26 cellular contexts compared by ENCODE assay signal in the genomic region with DNA sequence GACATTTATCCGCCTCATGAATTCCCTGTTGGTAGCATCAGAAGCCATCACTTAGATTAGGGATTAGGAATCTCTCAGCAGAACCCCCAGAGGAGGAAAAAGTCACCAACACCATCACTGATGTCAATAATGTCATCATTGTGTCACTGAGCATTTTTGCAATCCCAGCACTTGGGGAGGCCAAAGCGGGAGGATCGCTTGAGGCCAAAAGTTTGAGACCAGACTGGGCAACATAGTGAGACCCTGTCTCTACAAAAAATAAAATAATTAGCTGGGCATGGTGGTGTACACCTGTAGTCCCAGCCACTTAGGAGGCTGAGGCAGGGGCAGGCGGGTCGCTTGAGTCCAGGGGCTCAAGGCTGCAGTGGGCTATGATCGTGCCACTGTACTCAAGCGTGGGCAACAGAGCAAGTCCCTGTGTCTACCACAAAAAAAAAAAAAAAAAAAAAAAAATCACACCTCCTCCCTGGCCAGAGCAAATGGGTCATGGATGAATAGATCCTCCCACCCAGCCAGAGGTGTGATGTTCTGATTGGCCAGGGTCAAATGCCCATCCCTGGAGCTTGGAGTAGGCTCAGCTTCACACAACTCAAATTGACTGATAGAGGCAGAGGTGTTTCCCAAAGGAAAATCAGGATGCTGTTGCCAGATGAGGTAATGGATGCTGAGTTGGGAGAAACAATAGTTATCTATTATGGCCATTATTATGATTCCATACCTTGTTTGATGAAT. TPM values are rescaled to one million over a fixed set of nuclear protein-coding genes. Genes with fewer than 3 reads are reported as not detected.
"Had no signal": no experiment of that assay in that cellular context is flagged by ENCODE, and none has a peak within 500 bp of the region (broad histone marks: within the 10 kb centered on the region; RNA-seq: fewer than 3 reads in every experiment).

No MANE protein-coding gene starts in this region.

- H3K9me3 ChIP-seq: esophagus squamous epithelium, gastroesophageal sphincter, left ventricle myocardium inferior, suprapubic skin, tibial nerve had no signal

- FAIRE-seq: astrocyte, colon, small intestine had no signal

- ATAC-seq: gastroesophageal sphincter; naive thymus-derived CD8-positive, alpha-beta T cell; sciatic nerve; stimulated activated effector memory CD8-positive, alpha-beta T cell treated with anti-CD3 and anti-CD28 coated beads, Interleukin-12 subunit alpha, Interleukin-12 subunit beta, amount 100 ng/mL, for 72 hours had no signal

- H3K9ac ChIP-seq: neural progenitor cell had no signal

- H3K4me1 ChIP-seq: esophagus squamous epithelium, gastroesophageal sphincter, left ventricle myocardium inferior, neural progenitor cell, stomach, suprapubic skin, tibial nerve had no signal

- H3K4me2 ChIP-seq: neural progenitor cell had no signal

- H3K27ac ChIP-seq: esophagus squamous epithelium, gastroesophageal sphincter, left ventricle myocardium inferior, neural progenitor cell, stomach, suprapubic skin, tibial nerve had no signal

- DNase-seq: activated CD4-positive, alpha-beta T cell treated with anti-CD3 and anti-CD28 coated beads, Interleukin-2, amount 50 U/mL, for 4 hours; activated CD8-positive, alpha-beta memory T cell treated with anti-CD3 and anti-CD28 coated beads for 24 hours; activated naive CD4-positive, alpha-beta T cell treated with Interleukin-2 at 50 U/mL for 16 hours; activated naive CD8-positive, alpha-beta T cell treated with anti-CD3 and anti-CD28 coated beads for 36 hours; activated T-cell treated with anti-CD3 and anti-CD28 coated beads, Interleukin-2, amount 50 U/mL, for 48 hours; esophagus squamous epithelium; head of caudate nucleus; left ventricle myocardium inferior; naive thymus-derived CD8-positive, alpha-beta T cell; posterior cingulate gyrus; small intestine; stimulated activated CD4-positive, alpha-beta T cell treated with anti-CD3 and anti-CD28 coated beads, Interleukin-2, amount 100 ng/mL, for 24 hours; stomach; T-helper 9 cell had no signal

- H3K36me3 ChIP-seq: esophagus squamous epithelium, gastroesophageal sphincter, left ventricle myocardium inferior, neural progenitor cell, stomach, suprapubic skin, tibial nerve had no signal

- H3K27me3 ChIP-seq: gastroesophageal sphincter, neural progenitor cell, stomach, suprapubic skin, tibial nerve had no signal

- H3K4me3 ChIP-seq: esophagus squamous epithelium, gastroesophageal sphincter, left ventricle myocardium inferior, neural progenitor cell, stomach, suprapubic skin, tibial nerve had no signal

RNA-seq across cellular contexts. Expression of gene VWA3A, which starts 31.6 kb away (rescaled TPM):
- total RNA-seq: astrocyte, esophagus squamous epithelium, lung microvascular endothelial cell had no signal
- polyA plus RNA-seq: naive thymus-derived CD8-positive, alpha-beta T cell had no signal

RNA-seq across cellular contexts. Expression of gene SDR42E2, which starts 38.4 kb away (rescaled TPM):
- total RNA-seq: activated naive CD8-positive, alpha-beta T cell treated with anti-CD3 and anti-CD28 coated beads for 36 hours; astrocyte; esophagus squamous epithelium; gastroesophageal sphincter; kidney epithelial cell; omental fat pad; sciatic nerve; stomach; suprapubic skin; tibial nerve; urinary bladder had no signal
- polyA plus RNA-seq: stomach, urinary bladder had no signal
